Comparison of ENCODE assay signal across 39 cellular contexts in genomic region chr10:37736120-37736519, GRCh38.
"Had no signal": no experiment of that assay in that cellular context is flagged by ENCODE, and none has a peak within 500 bp of the region (broad histone marks: within the 10 kb centered on the region; RNA-seq: fewer than 3 reads in every experiment).

No MANE protein-coding gene starts in this region.

- H3K4me1 Mint-ChIP-seq: activated naive CD4-positive, alpha-beta T cell treated with anti-CD3 and anti-CD28 coated beads, Interleukin-2, amount 10 ng/mL, durations not matched to agents 7 days and 5 days; activated naive CD4-positive, alpha-beta T cell treated with anti-CD3 and anti-CD28 coated beads, Interleukin-2, amount 50 U/mL, for 24 hours; activated naive CD8-positive, alpha-beta T cell treated with anti-CD3 and anti-CD28 coated beads for 36 hours; activated naive CD8-positive, alpha-beta T cell treated with anti-CD3 and anti-CD28 coated beads, Interleukin-2, amount 10 ng/mL, durations not matched to agents 7 days and 5 days; activated naive CD8-positive, alpha-beta T cell treated with anti-CD3 and anti-CD28 coated beads, Interleukin-2, amount 50 U/mL, for 24 hours; activated T-helper 17 cell treated with anti-CD3 and anti-CD28 coated beads, Interleukin-2, amount 50 U/mL, for 72 hours; brain; central memory CD8-positive, alpha-beta T cell had no signal

- H3K27me3 ChIP-seq: adrenal gland, ascending aorta, body of pancreas, brain microvascular endothelial cell, breast epithelium, cardiac muscle cell had no signal

- H3K4me3 Mint-ChIP-seq: activated naive CD4-positive, alpha-beta T cell treated with anti-CD3 and anti-CD28 coated beads for 36 hours; activated naive CD4-positive, alpha-beta T cell treated with anti-CD3 and anti-CD28 coated beads, Interleukin-2, amount 10 ng/mL, durations not matched to agents 7 days and 5 days; activated naive CD4-positive, alpha-beta T cell treated with anti-CD3 and anti-CD28 coated beads, Interleukin-2, amount 50 U/mL, for 24 hours; activated naive CD8-positive, alpha-beta T cell; activated naive CD8-positive, alpha-beta T cell treated with anti-CD3 and anti-CD28 coated beads for 36 hours; activated naive CD8-positive, alpha-beta T cell treated with anti-CD3 and anti-CD28 coated beads, Interleukin-2, amount 10 ng/mL, durations not matched to agents 7 days and 5 days; activated naive CD8-positive, alpha-beta T cell treated with anti-CD3 and anti-CD28 coated beads, Interleukin-2, amount 50 U/mL, for 24 hours; activated T-cell treated with anti-CD3 and anti-CD28 coated beads, Interleukin-2, amount 50 U/mL, for 24 hours; activated T-cell treated with anti-CD3 and anti-CD28 coated beads, Interleukin-2, amount 50 U/mL, for 4 hours; activated T-helper 1 cell treated with anti-CD3 and anti-CD28 coated beads, Interleukin-12 subunit alpha, Interleukin-12 subunit beta, Interleukin-2, Interleukin-4 antibody, amounts not matched to agents 30 ng/mL and 10 ng/mL and 1 ng/mL, durations not matched to agents 14 hours and 24 hours and 36 hours; activated T-helper 17 cell treated with anti-CD3 and anti-CD28 coated beads, Interleukin-2, amount 50 U/mL, for 72 hours; brain; central memory CD8-positive, alpha-beta T cell had no signal

- H3K9me3 Mint-ChIP-seq: central memory CD8-positive, alpha-beta T cell had no signal

- ATAC-seq: activated naive CD4-positive, alpha-beta T cell treated with anti-CD3 and anti-CD28 coated beads, Interleukin-2, amount 50 U/mL, for 72 hours; activated naive CD8-positive, alpha-beta T cell treated with anti-CD3 and anti-CD28 coated beads, Interleukin-2, amount 50 U/mL, for 24 hours; activated T-cell treated with anti-CD3 and anti-CD28 coated beads, Interleukin-2, amount 50 U/mL, for 4 hours; activated T-helper 17 cell treated with anti-CD3 and anti-CD28 coated beads, Interleukin-2, amount 50 U/mL, for 72 hours; body of pancreas had no signal

- H3K9me3 ChIP-seq: adrenal gland, ascending aorta, body of pancreas, breast epithelium had no signal

- H3K4me1 ChIP-seq: ascending aorta, body of pancreas, breast epithelium had no signal

- H3K4me3 ChIP-seq: adrenal gland, ascending aorta, body of pancreas, breast epithelium, cardiac muscle cell had no signal

- H3K36me3 Mint-ChIP-seq: activated naive CD4-positive, alpha-beta T cell treated with anti-CD3 and anti-CD28 coated beads, Interleukin-2, amount 10 ng/mL, durations not matched to agents 7 days and 5 days; activated naive CD4-positive, alpha-beta T cell treated with anti-CD3 and anti-CD28 coated beads, Interleukin-2, amount 50 U/mL, for 24 hours; activated naive CD4-positive, alpha-beta T cell treated with anti-CD3 and anti-CD28 coated beads, Interleukin-2, amount 50 U/mL, for 72 hours; activated naive CD8-positive, alpha-beta T cell; activated naive CD8-positive, alpha-beta T cell treated with anti-CD3 and anti-CD28 coated beads for 36 hours; activated naive CD8-positive, alpha-beta T cell treated with anti-CD3 and anti-CD28 coated beads, Interleukin-2, amount 10 ng/mL, durations not matched to agents 7 days and 5 days; brain had no signal

- DNase-seq: activated effector memory CD4-positive, alpha-beta T cell treated with anti-CD3 and anti-CD28 coated beads, Interleukin-2, amount 50 U/mL, for 16 hours; activated effector memory CD4-positive, alpha-beta T cell treated with Interleukin-2 at 50 U/mL for 16 hours; activated gamma-delta T cell; activated gamma-delta T cell treated with Interleukin-2 at 50 U/mL for 16 hours; activated naive CD4-positive, alpha-beta T cell; activated naive CD4-positive, alpha-beta T cell treated with anti-CD3 and anti-CD28 coated beads for 36 hours; activated naive CD4-positive, alpha-beta T cell treated with anti-CD3 and anti-CD28 coated beads, Interleukin-2, amount 10 ng/mL, durations not matched to agents 7 days and 5 days; activated naive CD4-positive, alpha-beta T cell treated with anti-CD3 and anti-CD28 coated beads, Interleukin-2, amount 50 U/mL, for 16 hours; activated naive CD4-positive, alpha-beta T cell treated with Interleukin-2 at 50 U/mL for 16 hours; activated naive CD8-positive, alpha-beta T cell treated with anti-CD3 and anti-CD28 coated beads for 36 hours; activated naive CD8-positive, alpha-beta T cell treated with anti-CD3 and anti-CD28 coated beads, Interleukin-2, amount 10 ng/mL, durations not matched to agents 7 days and 5 days; activated naive CD8-positive, alpha-beta T cell treated with anti-CD3 and anti-CD28 coated beads, Interleukin-2, amount 50 U/mL, for 24 hours; activated T-cell treated with anti-CD3 and anti-CD28 coated beads, Interleukin-2, amount 50 U/mL, for 1 hour; activated T-cell treated with anti-CD3 and anti-CD28 coated beads, Interleukin-2, amount 50 U/mL, for 24 hours; activated T-cell treated with anti-CD3 and anti-CD28 coated beads, Interleukin-2, amount 50 U/mL, for 4 hours; activated T-cell treated with anti-CD3 and anti-CD28 coated beads, Interleukin-2, amount 50 U/mL, for 48 hours; adrenal gland; amniotic stem cell; amygdala; anterior cingulate cortex; aorta; body of pancreas; brain microvascular endothelial cell; caudate nucleus; central memory CD4-positive, alpha-beta T cell; cerebellar nuclear complex had no signal

- H3K27ac Mint-ChIP-seq: activated naive CD4-positive, alpha-beta T cell treated with anti-CD3 and anti-CD28 coated beads for 36 hours; activated naive CD4-positive, alpha-beta T cell treated with anti-CD3 and anti-CD28 coated beads, Interleukin-2, amount 10 ng/mL, durations not matched to agents 7 days and 5 days; activated naive CD4-positive, alpha-beta T cell treated with anti-CD3 and anti-CD28 coated beads, Interleukin-2, amount 50 U/mL, for 24 hours; activated naive CD4-positive, alpha-beta T cell treated with anti-CD3 and anti-CD28 coated beads, Interleukin-2, amount 50 U/mL, for 72 hours; activated naive CD8-positive, alpha-beta T cell; activated naive CD8-positive, alpha-beta T cell treated with anti-CD3 and anti-CD28 coated beads for 36 hours; activated naive CD8-positive, alpha-beta T cell treated with anti-CD3 and anti-CD28 coated beads, Interleukin-2, amount 10 ng/mL, durations not matched to agents 7 days and 5 days; activated naive CD8-positive, alpha-beta T cell treated with anti-CD3 and anti-CD28 coated beads, Interleukin-2, amount 50 U/mL, for 24 hours; activated T-cell treated with anti-CD3 and anti-CD28 coated beads, Interleukin-2, amount 50 U/mL, for 24 hours; activated T-helper 1 cell treated with anti-CD3 and anti-CD28 coated beads, Interleukin-12 subunit alpha, Interleukin-12 subunit beta, Interleukin-2, Interleukin-4 antibody, amounts not matched to agents 30 ng/mL and 10 ng/mL and 1 ng/mL, durations not matched to agents 14 hours and 24 hours and 36 hours; activated T-helper 17 cell treated with anti-CD3 and anti-CD28 coated beads, Interleukin-2, amount 50 U/mL, for 72 hours; activated T-helper 2 cell treated with anti-CD3 and anti-CD28 coated beads, Interferon-gamma antibody, Interleukin-2, Interleukin-4, amounts not matched to agents 10 μg/mL and 5 μg/mL and 100 μg/mL, durations not matched to agents 14 hours and 24 hours and 36 hours; brain had no signal

- H3K36me3 ChIP-seq: adrenal gland, ascending aorta, brain microvascular endothelial cell, breast epithelium, cardiac muscle cell had no signal

- H3K27me3 Mint-ChIP-seq: activated naive CD4-positive, alpha-beta T cell treated with anti-CD3 and anti-CD28 coated beads, Interleukin-2, amount 10 ng/mL, durations not matched to agents 7 days and 5 days; activated naive CD8-positive, alpha-beta T cell; activated naive CD8-positive, alpha-beta T cell treated with anti-CD3 and anti-CD28 coated beads for 36 hours; activated naive CD8-positive, alpha-beta T cell treated with anti-CD3 and anti-CD28 coated beads, Interleukin-2, amount 10 ng/mL, durations not matched to agents 7 days and 5 days; activated naive CD8-positive, alpha-beta T cell treated with anti-CD3 and anti-CD28 coated beads, Interleukin-2, amount 50 U/mL, for 24 hours; activated T-cell treated with anti-CD3 and anti-CD28 coated beads, Interleukin-2, amount 50 U/mL, for 24 hours; activated T-helper 17 cell treated with anti-CD3 and anti-CD28 coated beads, Interleukin-2, amount 50 U/mL, for 72 hours; brain; central memory CD8-positive, alpha-beta T cell had no signal

- FAIRE-seq: astrocyte, bronchial epithelial cell had no signal

- H3K27ac ChIP-seq: adrenal gland, ascending aorta, body of pancreas, brain microvascular endothelial cell, breast epithelium, cardiac muscle cell had no signal
